24 cellular contexts compared by ENCODE assay signal in genomic region chr17:16211601-16212000, GRCh38. TPM values are rescaled to one million over a fixed set of nuclear protein-coding genes. Genes with fewer than 3 reads are reported as not detected.
DNase-seq lines count a peak whose midpoint lies in the region; FAIRE-seq and TF ChIP-seq lines count a peak whose summit lies in the region.
"Had no signal": no experiment of that assay in that cellular context is flagged by ENCODE, and none has a peak within 500 bp of the region (broad histone marks: within the 10 kb centered on the region; RNA-seq: fewer than 3 reads in every experiment).

No MANE protein-coding gene starts in this region.

- peaks cover 4% of the 10 kb centered on the region for H3K36me3 Mint-ChIP-seq in T-helper 2 cell treated with Interferon-gamma antibody and Interleukin-4, amounts not matched to agents 5 μg/mL and 100 μg/mL, for 36 hours (ENCODE audit: low read depth)
- H3K36me3 Mint-ChIP-seq in chondrocyte (ENCODE audit: low read depth): no peaks in the 10 kb centered on the region
- no peaks in the 10 kb centered on the region for H3K36me3 Mint-ChIP-seq in neural crest cell (ENCODE audit: low read depth)

- TF ChIP-seq CTCF in chondrocyte (IDR thresholded peaks at IDR 0.05) (no peak), neural crest cell (conservative IDR thresholded peaks at IDR 0.05) (no peak)

- H3K4me1 Mint-ChIP-seq in T-helper 2 cell treated with Interferon-gamma antibody and Interleukin-4, amounts not matched to agents 5 μg/mL and 100 μg/mL, for 36 hours (ENCODE audit: low read depth): peaks cover 29% of the 10 kb centered on the region
- H3K4me1 Mint-ChIP-seq in chondrocyte (ENCODE audit: low read depth) (peaks cover 45% of the 10 kb centered on the region), neural crest cell (peaks cover 24% of the 10 kb centered on the region)

- no peaks in the 10 kb centered on the region for H3K27me3 Mint-ChIP-seq in T-helper 2 cell treated with Interferon-gamma antibody and Interleukin-4, amounts not matched to agents 5 μg/mL and 100 μg/mL, for 36 hours (ENCODE audit: low read depth)
- H3K27me3 Mint-ChIP-seq in chondrocyte (ENCODE audit: low read depth) (no peaks in the 10 kb centered on the region), neural crest cell (ENCODE audit: low read depth) (no peaks in the 10 kb centered on the region)
- H3K27me3 Mint-ChIP-seq: stimulated activated naive B cell treated with anti-CD40 and anti-IgM and Interleukin-4, amounts not matched to agents 10 μg/mL and 1 μg/mL and 100 μg/mL, for 72 hours had no signal

- H3K4me3 Mint-ChIP-seq in T-helper 2 cell treated with Interferon-gamma antibody and Interleukin-4, amounts not matched to agents 5 μg/mL and 100 μg/mL, for 36 hours: peak overlapping the region; percentile 21
- no peak overlapping the region for H3K4me3 Mint-ChIP-seq in chondrocyte (ENCODE audit: unreplicated experiment)
- peak overlapping the region; percentile 44 for H3K4me3 Mint-ChIP-seq in neural crest cell
- H3K4me3 Mint-ChIP-seq: stimulated activated naive B cell treated with anti-CD40 and anti-IgM and Interleukin-4, amounts not matched to agents 10 μg/mL and 1 μg/mL and 100 μg/mL, for 72 hours had no signal

- in situ Hi-C loops in KBM-7 (cut with MboI; ENCODE audit: low pct_unique_long_range_greater_than_20kb, low sequenced_read_pairs): no loop called here

- H3K9me3 Mint-ChIP-seq in T-helper 2 cell treated with Interferon-gamma antibody and Interleukin-4, amounts not matched to agents 5 μg/mL and 100 μg/mL, for 36 hours: no peaks in the 10 kb centered on the region
- H3K9me3 Mint-ChIP-seq in chondrocyte (ENCODE audit: low read depth) (no peaks in the 10 kb centered on the region), neural crest cell (no peaks in the 10 kb centered on the region)
- H3K9me3 Mint-ChIP-seq: stimulated activated naive B cell treated with anti-CD40 and anti-IgM and Interleukin-4, amounts not matched to agents 10 μg/mL and 1 μg/mL and 100 μg/mL, for 72 hours had no signal

- FAIRE-seq in frontal cortex (lab: Jason Lieb, UNC): no peak
- FAIRE-seq: K562 had no signal

- H3K27ac Mint-ChIP-seq in T-helper 2 cell treated with Interferon-gamma antibody and Interleukin-4, amounts not matched to agents 5 μg/mL and 100 μg/mL, for 36 hours: no peak overlapping the region
- H3K27ac Mint-ChIP-seq in chondrocyte (ENCODE audit: unreplicated experiment) (peak overlapping the region; percentile 38), neural crest cell (ENCODE audit: unreplicated experiment) (no peak overlapping the region)
- H3K27ac Mint-ChIP-seq: stimulated activated naive B cell treated with anti-CD40 and anti-IgM and Interleukin-4, amounts not matched to agents 10 μg/mL and 1 μg/mL and 100 μg/mL, for 72 hours had no signal

- DNase-seq in T-helper 2 cell treated with Interferon-gamma antibody and Interleukin-4, amounts not matched to agents 5 μg/mL and 100 μg/mL, for 36 hours (ENCODE audit: low spot score): no peak
- DNase-seq in T-helper 2 cell (no peak), EH (ENCODE audit: low read depth) (peak; percentile 28), chondrocyte (ENCODE audit: low spot score) (no peak), neural crest cell (ENCODE audit: low read depth, low spot score) (no peak), KBM-7 (no peak), frontal cortex (ENCODE audit: low spot score in 2 of 2) (no peak), A172 (ENCODE audit: low spot score) (no peak)
- DNase-seq: 8988T; activated CD4-positive, CD25-positive, alpha-beta regulatory T cell; Caco-2; cerebellar nuclear complex; DMS79 treated with DMSO at 0.1 percent for 48 hours; dorsolateral prefrontal cortex; heart right ventricle; MG63; mucosa of descending colon; NCI-H1105 treated with DMSO at 0.1 percent for 48 hours; NCI-H2029; NCI-H526; SHP77 treated with DMSO at 0.1 percent for 48 hours; sigmoid colon; stimulated activated naive B cell treated with anti-CD40 and anti-IgM and Interleukin-4, amounts not matched to agents 10 μg/mL and 1 μg/mL and 100 μg/mL, for 72 hours had no signal

RNA-seq across cellular contexts. Expression of gene NCOR1, which starts 3.7 kb away (rescaled TPM):
- 102 to 115 TPM (median 108 TPM) in 3 replicates for total RNA-seq in chondrocyte
- 129 and 136 TPM in 2 replicates for total RNA-seq in neural crest cell
- 104 TPM for total RNA-seq in frontal cortex
- 73.1 and 95.9 TPM in 2 replicates for total RNA-seq in A172 (2014; rRNA removed; shearing (Covaris generic))

RNA-seq across cellular contexts. Expression of gene PIGL, which starts 5.4 kb away (rescaled TPM):
- 15.9 to 21.9 TPM (median 19.1 TPM) in 3 replicates for total RNA-seq in chondrocyte
- 31.1 and 35.3 TPM in 2 replicates for total RNA-seq in neural crest cell
- 20.4 TPM for total RNA-seq in frontal cortex
- total RNA-seq in A172 (2014; rRNA removed; shearing (Covaris generic)): 16.4 and 29.3 TPM in 2 replicates
